8 cellular contexts compared by ENCODE assay signal in genomic region chrX:130166503-130166777, GRCh38. TPM values are rescaled to one million over a fixed set of nuclear protein-coding genes. Genes with fewer than 3 reads are reported as not detected.
DNase-seq lines count a peak whose midpoint lies in the region; ATAC-seq and TF ChIP-seq lines count a peak whose summit lies in the region.

No MANE protein-coding gene starts in this region.

- no peak for TF ChIP-seq EP300 in suprapubic skin (IDR thresholded peaks at IDR 0.05)

- ATAC-seq in HG03108 (IDR thresholded peaks at IDR 0.05; ENCODE audit: unreplicated experiment) = no peak
- no peak for ATAC-seq in HG03139 (IDR thresholded peaks at IDR 0.05; ENCODE audit: unreplicated experiment)

- H3K4me3 ChIP-seq in kidney epithelial cell (ENCODE audit: low read depth, low read length) (peak overlapping the region; percentile 87), suprapubic skin (peak overlapping the region; percentile 65)

- WGBS in adipose tissue, 3 donors = 0 to 38% (median 1%) methylated on average over 4 of the region's 4 CpGs
- 50% methylated on average over 4 of the region's 4 CpGs for WGBS in suprapubic skin

- no peaks in the 10 kb centered on the region for H3K9me3 ChIP-seq in suprapubic skin

- CTCF ChIA-PET in GM10248 (lab: Yijun Ruan, JAX) = interaction anchor here (0.9 kb wide), 2 partner anchors 46 to 86 kb away, joined by 3 to 4 read pairs; no protein-coding TSS in a partner anchor

- peak overlapping the region; percentile 95 for H3K4me3 Mint-ChIP-seq in T-helper 2 cell treated with Interferon-gamma antibody and Interleukin-4, amounts not matched to agents 5 μg/mL and 100 μg/mL, for 36 hours

- H3K27ac Mint-ChIP-seq in T-helper 2 cell treated with Interferon-gamma antibody and Interleukin-4, amounts not matched to agents 5 μg/mL and 100 μg/mL, for 36 hours = peak overlapping the region; percentile 90

- POLR2A ChIA-PET in GM10248 (lab: Yijun Ruan, JAX) = no interaction called here

- no peaks in the 10 kb centered on the region for H3K9me3 Mint-ChIP-seq in T-helper 2 cell treated with Interferon-gamma antibody and Interleukin-4, amounts not matched to agents 5 μg/mL and 100 μg/mL, for 36 hours

- H3K36me3 ChIP-seq in kidney epithelial cell (ENCODE audit: control insufficient read depth, insufficient read depth, low read length) = no peaks in the 10 kb centered on the region
- no peaks in the 10 kb centered on the region for H3K36me3 ChIP-seq in suprapubic skin

- no peaks in the 10 kb centered on the region for H3K27me3 Mint-ChIP-seq in T-helper 2 cell treated with Interferon-gamma antibody and Interleukin-4, amounts not matched to agents 5 μg/mL and 100 μg/mL, for 36 hours (ENCODE audit: low read depth)

- peaks cover 20% of the 10 kb centered on the region for H3K4me1 ChIP-seq in suprapubic skin

- H3K27ac ChIP-seq in adipose tissue (ENCODE audit: low read depth, low read length) (peak overlapping the region; percentile 75), suprapubic skin (peak overlapping the region; percentile 89)

- DNase-seq in T-helper 2 cell treated with Interferon-gamma antibody and Interleukin-4, amounts not matched to agents 5 μg/mL and 100 μg/mL, for 36 hours (ENCODE audit: low spot score) = no peak
- no peak for DNase-seq in T-helper 2 cell
- no peak for DNase-seq in kidney epithelial cell (ENCODE audit: low read depth)
- no peak for DNase-seq in suprapubic skin (ENCODE audit: low spot score in 2 of 2)
- DNase-seq in GM10248 (ENCODE audit: extremely low spot score) = no peak

- no peak for TF ChIP-seq POLR2A in suprapubic skin (IDR thresholded peaks at IDR 0.05)

- peaks cover 5% of the 10 kb centered on the region for H3K36me3 Mint-ChIP-seq in T-helper 2 cell treated with Interferon-gamma antibody and Interleukin-4, amounts not matched to agents 5 μg/mL and 100 μg/mL, for 36 hours (ENCODE audit: low read depth)

- peaks cover 31% of the 10 kb centered on the region for H3K4me1 Mint-ChIP-seq in T-helper 2 cell treated with Interferon-gamma antibody and Interleukin-4, amounts not matched to agents 5 μg/mL and 100 μg/mL, for 36 hours (ENCODE audit: low read depth)

- H3K27me3 ChIP-seq in kidney epithelial cell (ENCODE audit: control insufficient read depth, insufficient read depth, low read length) = peaks cover 1% of the 10 kb centered on the region
- H3K27me3 ChIP-seq in suprapubic skin = no peaks in the 10 kb centered on the region

- TF ChIP-seq CTCF in kidney epithelial cell (IDR thresholded peaks at IDR 0.05; ENCODE audit: insufficient read depth, low read length, poor library complexity, severe bottlenecking) (no peak), suprapubic skin (IDR thresholded peaks at IDR 0.05) (no peak), GM10248 (IDR thresholded peaks at IDR 0.05; ENCODE audit: control extremely low read depth, extremely low read depth, low read depth, missing control alignments) (no peak)

RNA-seq across cellular contexts. Expression of gene AIFM1, which starts 0.8 kb away (rescaled TPM):
- polyA plus RNA-seq in adipose tissue = 10 to 100 TPM; 19.6 to 41.5 (median 24.5) TPM
- total RNA-seq in kidney epithelial cell = 26.1 and 27.2 TPM in 2 replicates
- total RNA-seq in suprapubic skin = 10 to 100 TPM in 1 of 4 donors, 1 to 10 TPM in 3; 7.6 to 11.9 (median 9.3) TPM

RNA-seq across cellular contexts. Expression of gene RAB33A, which starts 5.3 kb away (rescaled TPM):
- polyA plus RNA-seq in adipose tissue = under 1 TPM; 0.37 to 0.95 (median 0.56) TPM
- total RNA-seq in kidney epithelial cell (3.2 and 3.6 TPM in 2 replicates), suprapubic skin (not detected)

RNA-seq across cellular contexts. Expression of gene ELF4, which starts 56.1 kb away (rescaled TPM):
- polyA plus RNA-seq in adipose tissue = 1 to 10 TPM; 1.6 to 10.0 (median 6.7) TPM
- 26.9 and 27.9 TPM in 2 replicates for total RNA-seq in kidney epithelial cell
- 10 to 100 TPM; 17.3 to 26.3 (median 21.6) TPM for total RNA-seq in suprapubic skin
